In the genomic region with DNA sequence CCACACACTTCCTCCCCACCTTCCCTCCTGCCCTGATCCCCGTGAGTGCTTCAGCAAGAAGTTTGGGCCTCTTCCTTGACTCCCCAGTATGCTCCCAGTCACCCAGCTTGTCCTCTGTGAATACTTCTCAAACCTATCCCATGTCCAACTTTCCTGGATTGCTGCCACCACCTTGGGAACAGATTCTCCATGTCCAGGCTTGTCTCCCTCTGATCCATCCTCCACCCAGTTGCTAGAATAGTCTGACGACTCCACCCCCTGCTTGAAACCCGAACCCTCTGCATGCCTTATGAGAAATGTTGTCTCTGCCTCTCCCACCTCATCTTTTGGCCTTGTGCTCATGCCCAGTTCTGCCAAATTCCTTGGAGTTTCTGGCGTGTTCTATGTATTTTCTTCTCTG, we compare ENCODE assay signal across 11 cellular contexts.
A peak's percentile ranks its signal among the peaks of the same experiment; 100 is the strongest.
DNase-seq lines count a peak whose midpoint lies in the region; ATAC-seq and TF ChIP-seq lines count a peak whose summit lies in the region.
"Had no signal": no experiment of that assay in that cellular context is flagged by ENCODE, and none has a peak within 500 bp of the region (broad histone marks: within the 10 kb centered on the region; RNA-seq: fewer than 3 reads in every experiment).

No MANE protein-coding gene starts in this region.

- CTCF ChIA-PET in HCT116 (lab: Charles Lee) (no interaction called here), SK-N-SH (lab: Yijun Ruan, JAX) (no interaction called here)
- CTCF ChIA-PET in activated CD4-positive, alpha-beta memory T cell treated with anti-CD3 and anti-CD28 coated beads, Interleukin-2, amount 10 ng/mL, durations not matched to agents 7 days and 5 days (lab: Charles Lee): no interaction called here

- TF ChIP-seq RAD21 in HCT116 (IDR thresholded peaks at IDR 0.05; ENCODE audit: low read depth): no peak
- TF ChIP-seq RAD21 in SK-N-SH (IDR thresholded peaks at IDR 0.05; ENCODE audit: low read length): no peak

- no peaks in the 10 kb centered on the region for H3F3A ChIP-seq in SK-N-SH (replicated peaks; ENCODE audit: insufficient read depth)

- H3K4me3 ChIP-seq in HCT116 (replicated peaks in 1 of 2; ENCODE audit: low read depth in 1 of 2, low read length in 2 of 2) (no peak overlapping the region), fibroblast of lung (replicated peaks in 1 of 4; ENCODE audit: control extremely low read depth in 1 of 4, insufficient read depth in 1 of 4, low read depth in 3 of 4, low read length in 4 of 4) (no peak overlapping the region), SK-N-SH (ENCODE audit: low read depth in 2 of 2, low read length in 1 of 2) (no peak overlapping the region)

- no peaks in the 10 kb centered on the region for H3K79me2 ChIP-seq in HCT116 (ENCODE audit: insufficient read depth, low read length)
- H3K79me2 ChIP-seq in fibroblast of lung (ENCODE audit: control insufficient read depth, insufficient read depth, low read length): no peaks in the 10 kb centered on the region
- no peaks in the 10 kb centered on the region for H3K79me2 ChIP-seq in SK-N-SH (ENCODE audit: insufficient read depth)
- H3K79me2 ChIP-seq: parathyroid adenoma had no signal

- H3K27me3 ChIP-seq in HCT116 (ENCODE audit: insufficient read depth, low read length) (no peaks in the 10 kb centered on the region), fibroblast of lung (ENCODE audit: control insufficient read depth, insufficient read depth, low read length) (no peaks in the 10 kb centered on the region), SK-N-SH (ENCODE audit: insufficient read depth) (no peaks in the 10 kb centered on the region)

- H3K36me3 ChIP-seq in HCT116 (ENCODE audit: control insufficient read depth in 1 of 2, insufficient read depth in 2 of 2, low read length in 2 of 2) (no peaks in the 10 kb centered on the region), fibroblast of lung (ENCODE audit: control insufficient read depth, insufficient read depth, low read length) (no peaks in the 10 kb centered on the region), SK-N-SH (replicated peaks in 1 of 2; ENCODE audit: control insufficient read depth in 1 of 2, insufficient read depth in 2 of 2, low read length in 1 of 2) (no peaks in the 10 kb centered on the region)

- H3K4me2 ChIP-seq in HCT116 (ENCODE audit: low read length): peak overlapping the region; percentile 39
- no peak overlapping the region for H3K4me2 ChIP-seq in fibroblast of lung (ENCODE audit: extremely low read depth, insufficient read depth, low read length)
- no peak overlapping the region for H3K4me2 ChIP-seq in SK-N-SH

- DNase-seq in HCT116 (ENCODE audit: low read depth, low spot score): no peak
- DNase-seq in RPMI7951 (ENCODE audit: low read depth): peak; percentile 5
- peak; percentile 36 to 86 for DNase-seq in fibroblast of lung (ENCODE audit: low read depth in 2 of 2)
- DNase-seq in renal cortical epithelial cell (ENCODE audit: low read depth): peak; percentile 36
- no peak for DNase-seq in activated CD4-positive, alpha-beta memory T cell treated with anti-CD3 and anti-CD28 coated beads, Interleukin-2, amount 10 ng/mL, durations not matched to agents 7 days and 5 days
- DNase-seq in NCI-H1694 (lab: John Stamatoyannopoulos, UW): no peak
- DNase-seq in SK-N-SH: no peak
- DNase-seq: activated naive CD4-positive, alpha-beta T cell treated with anti-CD3 and anti-CD28 coated beads for 36 hours; effector CD4-positive, alpha-beta T cell; stimulated activated CD4-positive, alpha-beta T cell treated with anti-CD3 and anti-CD28 coated beads, Interleukin-4, amount 100 ng/mL, for 24 hours had no signal

- H3K27ac ChIP-seq in HCT116 (ENCODE audit: low read depth, low read length): no peak overlapping the region
- H3K27ac ChIP-seq in fibroblast of lung (ENCODE audit: insufficient read depth, low read length): no peak overlapping the region
- no peak overlapping the region for H3K27ac ChIP-seq in SK-N-SH (ENCODE audit: low read depth in 2 of 2, low read length in 1 of 2)
- H3K27ac ChIP-seq: parathyroid adenoma had no signal

- no peak for TF ChIP-seq CTCF in HCT116 (IDR thresholded peaks at IDR 0.05 in 2 of 3, conservative IDR thresholded peaks at IDR 0.05 in 1 of 3; ENCODE audit: borderline replicate concordance in 1 of 3, insufficient read depth in 1 of 3, low read depth in 2 of 3, low read length in 2 of 3)
- no peak for TF ChIP-seq CTCF in fibroblast of lung (conservative IDR thresholded peaks at IDR 0.05 in 1 of 2, IDR thresholded peaks at IDR 0.05 in 1 of 2; ENCODE audit: low read depth in 1 of 2, low read length in 2 of 2)
- no peak for TF ChIP-seq CTCF in SK-N-SH (IDR thresholded peaks at IDR 0.05)

- POLR2A ChIA-PET in HCT116 (lab: Charles Lee): no interaction called here
- POLR2A ChIA-PET in activated CD4-positive, alpha-beta memory T cell treated with anti-CD3 and anti-CD28 coated beads, Interleukin-2, amount 10 ng/mL, durations not matched to agents 7 days and 5 days (lab: Charles Lee): no interaction called here
- POLR2A ChIA-PET in SK-N-SH (lab: Yijun Ruan, JAX): no interaction called here

- H3K4me3 Mint-ChIP-seq in activated CD4-positive, alpha-beta memory T cell treated with anti-CD3 and anti-CD28 coated beads, Interleukin-2, amount 10 ng/mL, durations not matched to agents 7 days and 5 days: no peak overlapping the region
- H3K4me3 Mint-ChIP-seq: activated naive CD4-positive, alpha-beta T cell treated with anti-CD3 and anti-CD28 coated beads for 36 hours had no signal

- intact Hi-C loops in HCT116 (cut with micrococcal nuclease): no loop called here

- peaks cover 22 to 40% of the 10 kb centered on the region in 2 experiments for H3K4me1 ChIP-seq in HCT116 (ENCODE audit: control insufficient read depth in 1 of 2, insufficient read depth in 2 of 2, low read length in 2 of 2)
- H3K4me1 ChIP-seq in fibroblast of lung (ENCODE audit: control insufficient read depth, extremely low read depth, insufficient read depth, low read length): no peaks in the 10 kb centered on the region
- H3K4me1 ChIP-seq in SK-N-SH (ENCODE audit: control insufficient read depth in 1 of 2, insufficient read depth in 2 of 2, low read depth in 1 of 2, low read length in 1 of 2): no peaks in the 10 kb centered on the region
- H3K4me1 ChIP-seq: parathyroid adenoma had no signal

- TF ChIP-seq EP300 in SK-N-SH (IDR thresholded peaks at IDR 0.05; ENCODE audit: borderline replicate concordance in 1 of 2, low read depth in 1 of 2, low read length in 1 of 2): no peak

- no peaks in the 10 kb centered on the region for H4K20me1 ChIP-seq in HCT116 (ENCODE audit: insufficient read depth)
- H4K20me1 ChIP-seq in fibroblast of lung (ENCODE audit: control insufficient read depth, extremely low read depth, insufficient read depth, low read length): no peaks in the 10 kb centered on the region
- no peaks in the 10 kb centered on the region for H4K20me1 ChIP-seq in SK-N-SH (ENCODE audit: insufficient read depth)

- H2AFZ ChIP-seq in HCT116 (ENCODE audit: low read depth, low read length, poor library complexity, severe bottlenecking) (no peak overlapping the region), fibroblast of lung (ENCODE audit: low read length) (no peak overlapping the region), SK-N-SH (ENCODE audit: low read depth) (no peak overlapping the region)
- H2AFZ ChIP-seq: parathyroid adenoma had no signal

- peak; percentile 63 for ATAC-seq in HCT116

- peaks cover 24% of the 10 kb centered on the region for H3K4me1 Mint-ChIP-seq in activated CD4-positive, alpha-beta memory T cell treated with anti-CD3 and anti-CD28 coated beads, Interleukin-2, amount 10 ng/mL, durations not matched to agents 7 days and 5 days

- WGBS in SK-N-SH (ENCODE audit: low lambda C conversion rate): 0% methylated on average over 4 of the region's 4 CpGs

- no peak for TF ChIP-seq POLR2A in HCT116 (IDR thresholded peaks at IDR 0.05; ENCODE audit: borderline replicate concordance, extremely low read depth, insufficient read depth, insufficient read length)

- RAD21 ChIA-PET in HCT116 (lab: Charles Lee; ENCODE audit: low non-redundant PET in 1 of 2, low total read pairs in 2 of 2, uncharacterized antibody in 2 of 2, unreplicated experiment in 2 of 2): no interaction called here

- peaks cover 13% of the 10 kb centered on the region for H3K9me3 Mint-ChIP-seq in activated CD4-positive, alpha-beta memory T cell treated with anti-CD3 and anti-CD28 coated beads, Interleukin-2, amount 10 ng/mL, durations not matched to agents 7 days and 5 days

- H3K9me3 ChIP-seq in HCT116 (ENCODE audit: control insufficient read depth in 1 of 2, insufficient read depth in 1 of 2, low read depth in 1 of 2, low read length in 2 of 2) (peaks cover 3 to 9% of the 10 kb centered on the region in 2 experiments; a peak in 2 of 4 replicates), fibroblast of lung (ENCODE audit: control insufficient read depth, insufficient read depth, low read depth, low read length) (no peaks in the 10 kb centered on the region), SK-N-SH (no peaks in the 10 kb centered on the region)

- H3K27me3 Mint-ChIP-seq in activated CD4-positive, alpha-beta memory T cell treated with anti-CD3 and anti-CD28 coated beads, Interleukin-2, amount 10 ng/mL, durations not matched to agents 7 days and 5 days: peaks cover 9% of the 10 kb centered on the region

- peaks cover 12% of the 10 kb centered on the region for H3K36me3 Mint-ChIP-seq in activated CD4-positive, alpha-beta memory T cell treated with anti-CD3 and anti-CD28 coated beads, Interleukin-2, amount 10 ng/mL, durations not matched to agents 7 days and 5 days (ENCODE audit: low read depth)

- H3K9me2 ChIP-seq in HCT116 (ENCODE audit: insufficient read depth): no peaks in the 10 kb centered on the region
- H3K9me2 ChIP-seq in SK-N-SH: no peaks in the 10 kb centered on the region

- BruUV-seq in HCT116 (replicated peaks; lab: Mats Ljungman, UMichigan): no TSS peak

- no peak overlapping the region for H3K27ac Mint-ChIP-seq in activated CD4-positive, alpha-beta memory T cell treated with anti-CD3 and anti-CD28 coated beads, Interleukin-2, amount 10 ng/mL, durations not matched to agents 7 days and 5 days
- H3K27ac Mint-ChIP-seq: activated naive CD4-positive, alpha-beta T cell treated with anti-CD3 and anti-CD28 coated beads for 36 hours had no signal

- H3K9ac ChIP-seq in HCT116 (ENCODE audit: low read length) (no peak overlapping the region), fibroblast of lung (ENCODE audit: insufficient read depth, low read length) (no peak overlapping the region), SK-N-SH (no peak overlapping the region)
- H3K9ac ChIP-seq: parathyroid adenoma had no signal

TF ChIP-seq in HCT116, 20 proteins besides CTCF, POLR2A, EP300 and RAD21:
- TF ChIP-seq TCF7L2 (IDR thresholded peaks at IDR 0.05; ENCODE audit: borderline replicate concordance, extremely low read depth, insufficient read depth, insufficient read length) (peak; percentile 38), SP1 (IDR thresholded peaks at IDR 0.05; ENCODE audit: low read depth) (no peak), SRF (IDR thresholded peaks at IDR 0.05; ENCODE audit: low read depth) (no peak)

TF ChIP-seq in SK-N-SH, 30 proteins besides CTCF, POLR2A, EP300 and RAD21 (continues in another document):
- TF ChIP-seq NFIC (IDR thresholded peaks at IDR 0.05; ENCODE audit: borderline replicate concordance) (no peak), RCOR1 (IDR thresholded peaks at IDR 0.05; ENCODE audit: low read length) (no peak), FOSL2 (IDR thresholded peaks at IDR 0.05; ENCODE audit: borderline replicate concordance, low read depth) (no peak)

Comparison
In these comparisons a context has a peak if more than half of its experiments do, and no peak if none do; other contexts are left out.
1. DNase-seq: peak in RPMI7951 (single experiment), fibroblast of lung (2 of 2) and renal cortical epithelial cell (single experiment); none in HCT116 (single experiment), activated CD4-positive, alpha-beta memory T cell treated with anti-CD3 and anti-CD28 coated beads, Interleukin-2, amount 10 ng/mL, durations not matched to agents 7 days and 5 days (single experiment), NCI-H1694 (single experiment) and SK-N-SH (single experiment).